In genomic region chr7:140517546-140518369, GRCh38 we compare ENCODE assay signal across 8 cellular contexts.
DNase-seq lines count a peak whose midpoint lies in the region; ATAC-seq and TF ChIP-seq lines count a peak whose summit lies in the region.

No MANE protein-coding gene starts in this region.

- POLR2A ChIA-PET in HEK293 (lab: Yijun Ruan, JAX), result interaction anchor here (0.5 to 0.7 kb wide), 3 partner anchors 112 to 144 kb away, joined by 4 to 5 read pairs (median 4); partner anchors contain the start of gene DENND2A

- DNase-seq in COLO829 (ENCODE audit: low spot score) (peak; percentile 97), NCI-H345 treated with DMSO at 0.1 percent for 48 hours (lab: John Stamatoyannopoulos, UW; ENCODE audit: unreplicated experiment) (peak; percentile 69), caudate nucleus (lab: John Stamatoyannopoulos, UW) (peak in 58 of 61 donors; percentile 9 to 90 (median 64)), kidney glomerular epithelial cell (lab: John Stamatoyannopoulos, UW) (peak; percentile 86)
- peak; percentile 13 to 35 (median 15) for DNase-seq in activated CD4-positive, CD25-positive, alpha-beta regulatory T cell (lab: John Stamatoyannopoulos, UW)
- DNase-seq in stimulated activated CD4-positive, alpha-beta T cell treated with anti-CD3 and anti-CD28 coated beads, Interleukin-1b, Interleukin-23, amount 100 ng/mL, for 4 hours (ENCODE audit: low read depth in 2 of 2), result peak; percentile 45 to 64

- peak; percentile 96 for TF ChIP-seq CTCF in HEK293 (tag by site-specific recombination; IDR thresholded peaks at IDR 0.05)

- H3K4me1 ChIP-seq in HEK293 (ENCODE audit: control insufficient read depth, insufficient read depth, low read length), result no peaks in the 10 kb centered on the region

- H3K9me3 ChIP-seq in HEK293 (ENCODE audit: control insufficient read depth, insufficient read depth, low read depth, low read length), result no peaks in the 10 kb centered on the region

- CTCF ChIA-PET in HEK293 (lab: Yijun Ruan, JAX), result interaction anchor here (0.5 to 8.1 kb wide), 27 partner anchors 8 to 494 kb away, joined by 3 to 80 read pairs (median 4); no protein-coding TSS in a partner anchor

- no peaks in the 10 kb centered on the region for H3K36me3 ChIP-seq in HEK293 (ENCODE audit: control insufficient read depth in 2 of 2, insufficient read depth in 1 of 2, low read length in 2 of 2)

- no peak overlapping the region for H3K4me3 ChIP-seq in HEK293 (ENCODE audit: low read depth, low read length)

- ATAC-seq in HG02678 (IDR thresholded peaks at IDR 0.05; ENCODE audit: unreplicated experiment), result no peak

- H3K27ac ChIP-seq in HEK293 (ENCODE audit: extremely low read depth, low read depth, low read length) (no peak overlapping the region), caudate nucleus (ENCODE audit: low read depth, low read length) (no peak overlapping the region)

TF ChIP-seq in HEK293, 187 proteins besides CTCF, POLR2A, EP300 and RAD21 (continues in another document):
- TF ChIP-seq AEBP2 (tag by site-specific recombination; IDR thresholded peaks at IDR 0.05; ENCODE audit: borderline replicate concordance) (no peak), ZNF571 (tag by site-specific recombination; IDR thresholded peaks at IDR 0.05) (no peak), TCF7L2 (IDR thresholded peaks at IDR 0.05; ENCODE audit: borderline replicate concordance, low read depth, low read length) (no peak), ZNF202 (tag by site-specific recombination; IDR thresholded peaks at IDR 0.05; ENCODE audit: borderline replicate concordance) (no peak), ZNF501 (tag by site-specific recombination; IDR thresholded peaks at IDR 0.05) (peak; percentile 64; the same call in 1 of the 2 replicates), ZSCAN30 (tag by site-specific recombination; IDR thresholded peaks at IDR 0.05) (peak; percentile 95), ZNF174 (tag by site-specific recombination; IDR thresholded peaks at IDR 0.05) (no peak), ZNF157 (tag by site-specific recombination; IDR thresholded peaks at IDR 0.05) (no peak), WT1 (tag by site-specific recombination; IDR thresholded peaks at IDR 0.05) (peak; percentile 90), ZEB2 (tag by site-specific recombination; IDR thresholded peaks at IDR 0.05) (peak; percentile 65; the same call in 1 of the 2 replicates), ZNF112 (tag by site-specific recombination; IDR thresholded peaks at IDR 0.05) (no peak), PATZ1 (tag by site-specific recombination; IDR thresholded peaks at IDR 0.05) (peak; percentile 25; the same call in 1 of the 2 replicates), ZNF146 (tag by site-specific recombination; IDR thresholded peaks at IDR 0.05) (no peak), REST (tag by site-specific recombination; IDR thresholded peaks at IDR 0.05) (peak; percentile 84), ZNF629 (tag by site-specific recombination; IDR thresholded peaks at IDR 0.05) (peak; percentile 55; the same call in 1 of the 2 replicates), SP7 (tag by site-specific recombination; IDR thresholded peaks at IDR 0.05) (peak; percentile 72), ZFP37 (tag by site-specific recombination; IDR thresholded peaks at IDR 0.05) (0 out of 2 replicates have a peak, but pooled peaks have one; percentile 27), SP2 (tag by site-specific recombination; IDR thresholded peaks at IDR 0.05) (peak; percentile 34; the same call in 1 of the 2 replicates), ZNF239 (tag by site-specific recombination; IDR thresholded peaks at IDR 0.05) (no peak), KLF9 (tag by site-specific recombination; IDR thresholded peaks at IDR 0.05; ENCODE audit: low read depth) (no peak), OSR2 (tag by site-specific recombination; IDR thresholded peaks at IDR 0.05) (peak; percentile 23; the same call in 1 of the 2 replicates), ZNF311 (tag by site-specific recombination; IDR thresholded peaks at IDR 0.05; ENCODE audit: borderline replicate concordance) (no peak), ZNF660 (tag by site-specific recombination; IDR thresholded peaks at IDR 0.05) (peak; percentile 90), ZBTB17 (tag by site-specific recombination; IDR thresholded peaks at IDR 0.05) (peak; percentile 74), HOXA7 (CRISPR knock-in tag; IDR thresholded peaks at IDR 0.05; ENCODE audit: borderline replicate concordance) (no peak), ZNF404 (tag by site-specific recombination; IDR thresholded peaks at IDR 0.05) (no peak), ZBTB20 (tag by site-specific recombination; IDR thresholded peaks at IDR 0.05) (peak; percentile 44; the same call in 1 of the 2 replicates), ZNF2 (tag by site-specific recombination; IDR thresholded peaks at IDR 0.05) (peak; percentile 99), TRIM28 (IDR thresholded peaks at IDR 0.05; ENCODE audit: borderline replicate concordance, low read length) (no peak), ZNF561 (tag by site-specific recombination; IDR thresholded peaks at IDR 0.05; ENCODE audit: borderline replicate concordance) (peak; percentile 72; the same call in 1 of the 2 replicates)

Comparison
In these comparisons a context has a peak if more than half of its experiments do, and no peak if none do; other contexts are left out.
1. DNase-seq: peak in every context shown above with its lines; median percentile 97 in COLO829; 86 in kidney glomerular epithelial cell; 69 in NCI-H345 treated with DMSO at 0.1 percent for 48 hours; 64 in caudate nucleus; 54 in stimulated activated CD4-positive, alpha-beta T cell treated with anti-CD3 and anti-CD28 coated beads, Interleukin-1b, Interleukin-23, amount 100 ng/mL, for 4 hours; 15 in activated CD4-positive, CD25-positive, alpha-beta regulatory T cell.